16 cellular contexts compared by ENCODE assay signal in genomic region chr2:48902521-48902920, GRCh38.
"Had no signal": no experiment of that assay in that cellular context is flagged by ENCODE, and none has a peak within 500 bp of the region (broad histone marks: within the 10 kb centered on the region; RNA-seq: fewer than 3 reads in every experiment).

No MANE protein-coding gene starts in this region.

- H3K4me1 Mint-ChIP-seq: activated naive CD8-positive, alpha-beta T cell treated with anti-CD3 and anti-CD28 coated beads for 36 hours; central memory CD8-positive, alpha-beta T cell; stimulated activated effector memory CD8-positive, alpha-beta T cell treated with anti-CD3 and anti-CD28 coated beads, Interleukin-12 subunit alpha, Interleukin-12 subunit beta, amount 100 ng/mL, for 72 hours had no signal

- DNase-seq: activated CD4-positive, CD25-positive, alpha-beta regulatory T cell treated with anti-CD3 and anti-CD28 coated beads, Interleukin-2, amount 50 U/mL, for 72 hours; activated naive CD8-positive, alpha-beta T cell treated with anti-CD3 and anti-CD28 coated beads for 36 hours; amygdala; esophagus squamous epithelium; foreskin fibroblast; left cardiac atrium; midbrain; T-helper 2 cell; uterus had no signal

- H3K27ac Mint-ChIP-seq: activated naive CD8-positive, alpha-beta T cell treated with anti-CD3 and anti-CD28 coated beads for 36 hours; activated T-helper 1 cell treated with anti-CD3 and anti-CD28 coated beads, Interleukin-12 subunit alpha, Interleukin-12 subunit beta, Interleukin-2, Interleukin-4 antibody, amounts not matched to agents 30 ng/mL and 10 ng/mL and 1 ng/mL, durations not matched to agents 14 hours and 24 hours and 36 hours; brain; stimulated activated effector memory CD8-positive, alpha-beta T cell treated with anti-CD3 and anti-CD28 coated beads, Interleukin-12 subunit alpha, Interleukin-12 subunit beta, amount 100 ng/mL, for 72 hours had no signal

- H3K79me2 ChIP-seq: parathyroid adenoma had no signal

- H3K27me3 Mint-ChIP-seq: brain had no signal

- H3K36me3 ChIP-seq: esophagus squamous epithelium, uterus had no signal

- H3K4me3 ChIP-seq: coronary artery, esophagus squamous epithelium, lung, uterus had no signal

- H3K9ac ChIP-seq: parathyroid adenoma had no signal

- H3K4me1 ChIP-seq: esophagus squamous epithelium had no signal

- H3K4me3 Mint-ChIP-seq: activated naive CD8-positive, alpha-beta T cell treated with anti-CD3 and anti-CD28 coated beads for 36 hours; activated T-helper 1 cell treated with anti-CD3 and anti-CD28 coated beads, Interleukin-12 subunit alpha, Interleukin-12 subunit beta, Interleukin-2, Interleukin-4 antibody, amounts not matched to agents 30 ng/mL and 10 ng/mL and 1 ng/mL, durations not matched to agents 14 hours and 24 hours and 36 hours; brain; central memory CD8-positive, alpha-beta T cell; stimulated activated effector memory CD8-positive, alpha-beta T cell treated with anti-CD3 and anti-CD28 coated beads, Interleukin-12 subunit alpha, Interleukin-12 subunit beta, amount 100 ng/mL, for 72 hours had no signal

- ATAC-seq: left cardiac atrium; stimulated activated effector memory CD8-positive, alpha-beta T cell treated with anti-CD3 and anti-CD28 coated beads, Interleukin-12 subunit alpha, Interleukin-12 subunit beta, amount 100 ng/mL, for 72 hours had no signal

- H3K9me3 ChIP-seq: esophagus squamous epithelium, uterus had no signal

- H2AFZ ChIP-seq: parathyroid adenoma had no signal

- H3K27ac ChIP-seq: coronary artery, esophagus squamous epithelium, parathyroid adenoma, uterus had no signal

- H3K36me3 Mint-ChIP-seq: activated naive CD8-positive, alpha-beta T cell treated with anti-CD3 and anti-CD28 coated beads for 36 hours; brain; stimulated activated effector memory CD8-positive, alpha-beta T cell treated with anti-CD3 and anti-CD28 coated beads, Interleukin-12 subunit alpha, Interleukin-12 subunit beta, amount 100 ng/mL, for 72 hours had no signal

- H3K9me3 Mint-ChIP-seq: activated naive CD8-positive, alpha-beta T cell treated with anti-CD3 and anti-CD28 coated beads for 36 hours; activated T-helper 1 cell treated with anti-CD3 and anti-CD28 coated beads, Interleukin-12 subunit alpha, Interleukin-12 subunit beta, Interleukin-2, Interleukin-4 antibody, amounts not matched to agents 30 ng/mL and 10 ng/mL and 1 ng/mL, durations not matched to agents 14 hours and 24 hours and 36 hours; central memory CD8-positive, alpha-beta T cell had no signal

- H3K27me3 ChIP-seq: esophagus squamous epithelium, uterus had no signal
